25 cellular contexts compared by ENCODE assay signal in genomic region chr2:27972311-27972710, GRCh38.
DNase-seq lines count a peak whose midpoint lies in the region; ATAC-seq, FAIRE-seq and TF ChIP-seq lines count a peak whose summit lies in the region.
"Had no signal": no experiment of that assay in that cellular context is flagged by ENCODE, and none has a peak within 500 bp of the region (broad histone marks: within the 10 kb centered on the region; RNA-seq: fewer than 3 reads in every experiment).

No MANE protein-coding gene starts in this region.

- no peaks in the 10 kb centered on the region for H3K27me3 Mint-ChIP-seq in activated T-cell treated with anti-CD3 and anti-CD28 coated beads, Interleukin-2, amount 50 U/mL, for 24 hours
- H3K27me3 Mint-ChIP-seq in activated T-cell treated with anti-CD3 and anti-CD28 coated beads, Interleukin-2, amount 50 U/mL, for 72 hours (ENCODE audit: low read depth) = no peaks in the 10 kb centered on the region
- no peaks in the 10 kb centered on the region for H3K27me3 Mint-ChIP-seq in astrocyte (ENCODE audit: low read depth, unreplicated experiment)
- H3K27me3 Mint-ChIP-seq in immature natural killer cell (ENCODE audit: low read depth in 3 of 3) = no peaks in the 10 kb centered on the region
- H3K27me3 Mint-ChIP-seq: B cell; CD4-positive, CD25-positive, alpha-beta regulatory T cell; CD8-positive, alpha-beta memory T cell had no signal

- no TSS peak for BruUV-seq in endothelial cell of umbilical vein (replicated peaks; lab: Mats Ljungman, UMichigan)

- no peaks in the 10 kb centered on the region for H3K27me3 ChIP-seq in astrocyte (ENCODE audit: insufficient read depth, low read length)
- H3K27me3 ChIP-seq in endothelial cell of umbilical vein (ENCODE audit: control insufficient read depth in 2 of 2, insufficient read depth in 2 of 2, low read length in 2 of 2) = no peaks in the 10 kb centered on the region
- H3K27me3 ChIP-seq in uterus = no peaks in the 10 kb centered on the region
- H3K27me3 ChIP-seq: BLaER1 had no signal

- no peak overlapping the region for H3K4me3 Mint-ChIP-seq in activated T-cell treated with anti-CD3 and anti-CD28 coated beads, Interleukin-2, amount 50 U/mL, for 24 hours
- H3K4me3 Mint-ChIP-seq in activated T-cell treated with anti-CD3 and anti-CD28 coated beads, Interleukin-2, amount 50 U/mL, for 72 hours = no peak overlapping the region
- no peak overlapping the region for H3K4me3 Mint-ChIP-seq in astrocyte (ENCODE audit: unreplicated experiment)
- no peak overlapping the region for H3K4me3 Mint-ChIP-seq in immature natural killer cell
- H3K4me3 Mint-ChIP-seq: B cell; CD4-positive, CD25-positive, alpha-beta regulatory T cell; CD8-positive, alpha-beta memory T cell had no signal

- H3K9me3 Mint-ChIP-seq in activated T-cell treated with anti-CD3 and anti-CD28 coated beads, Interleukin-2, amount 50 U/mL, for 24 hours = peaks cover 21% of the 10 kb centered on the region
- peaks cover 7 to 10% of the 10 kb centered on the region in 2 donors for H3K9me3 Mint-ChIP-seq in activated T-cell treated with anti-CD3 and anti-CD28 coated beads, Interleukin-2, amount 50 U/mL, for 72 hours
- H3K9me3 Mint-ChIP-seq in astrocyte (ENCODE audit: unreplicated experiment) (peaks cover 16% of the 10 kb centered on the region), immature natural killer cell (peaks cover 0 to 17% (median 5%) of the 10 kb centered on the region in 6 donors)

- intact Hi-C loops in endothelial cell of umbilical vein (cut with micrococcal nuclease) = no loop called here
- intact Hi-C loops in uterus (cut with DNase I; ENCODE audit: low total_unique reads) = no loop called here
- intact Hi-C loops in Right ventricle myocardium inferior (cut with DNase I) = no loop called here

- peak; percentile 13 for FAIRE-seq in astrocyte (lab: Jason Lieb, UNC)
- FAIRE-seq in endothelial cell of umbilical vein (lab: Jason Lieb, UNC) = peak; percentile 31
- FAIRE-seq: D721Med, GM12878, GM19239, H1 had no signal

- peaks cover 32% of the 10 kb centered on the region for H3K36me3 Mint-ChIP-seq in activated T-cell treated with anti-CD3 and anti-CD28 coated beads, Interleukin-2, amount 50 U/mL, for 24 hours (ENCODE audit: low read depth)
- peaks cover 14 to 18% of the 10 kb centered on the region in 2 donors for H3K36me3 Mint-ChIP-seq in activated T-cell treated with anti-CD3 and anti-CD28 coated beads, Interleukin-2, amount 50 U/mL, for 72 hours (ENCODE audit: insufficient read depth in 2 of 2)
- H3K36me3 Mint-ChIP-seq in astrocyte (ENCODE audit: low read depth, unreplicated experiment) = peaks cover 16% of the 10 kb centered on the region
- peaks cover 11 to 16% (median 13%) of the 10 kb centered on the region in 3 donors for H3K36me3 Mint-ChIP-seq in immature natural killer cell

- H3K4me1 ChIP-seq in astrocyte (ENCODE audit: insufficient read depth, low read length) (peaks cover under 1% of the 10 kb centered on the region), endothelial cell of umbilical vein (ENCODE audit: control insufficient read depth, extremely low read depth, insufficient read depth, low read length) (peaks cover 16% of the 10 kb centered on the region), uterus (peaks cover 0 to 19% of the 10 kb centered on the region in 2 donors)
- H3K4me1 ChIP-seq: BLaER1 had no signal

- CTCF ChIA-PET in endothelial cell of umbilical vein (lab: Charles Lee) = interaction anchor here (0.7 to 1.9 kb wide), 6 partner anchors 9 to 268 kb away, joined by 3 to 9 read pairs (median 3); no protein-coding TSS in a partner anchor

- no peak for TF ChIP-seq POLR2A in endothelial cell of umbilical vein (IDR thresholded peaks at IDR 0.05; ENCODE audit: low read depth, low read length)
- TF ChIP-seq POLR2A in uterus (IDR thresholded peaks at IDR 0.05) = no peak

- POLR2A ChIA-PET in endothelial cell of umbilical vein (lab: Charles Lee) = no interaction called here

- TF ChIP-seq CTCF in astrocyte (IDR thresholded peaks at IDR 0.05; ENCODE audit: insufficient read depth, low read depth, low read length) (no peak), endothelial cell of umbilical vein (IDR thresholded peaks at IDR 0.05; ENCODE audit: extremely low read depth in 1 of 2, insufficient read depth in 1 of 2, low read depth in 1 of 2, low read length in 2 of 2) (no peak), uterus (IDR thresholded peaks at IDR 0.05) (no peak)

- H3K27ac ChIP-seq in astrocyte (ENCODE audit: low read depth, low read length) (no peak overlapping the region), endothelial cell of umbilical vein (ENCODE audit: insufficient read depth, low read depth, low read length) (no peak overlapping the region), uterus (peak overlapping the region; percentile 23 to 55)
- H3K27ac ChIP-seq: BLaER1, C4-2B, GM23248 had no signal

- H3K79me2 ChIP-seq in astrocyte (ENCODE audit: insufficient read depth, low read length) (no peaks in the 10 kb centered on the region), endothelial cell of umbilical vein (ENCODE audit: control insufficient read depth, insufficient read depth, low read length) (no peaks in the 10 kb centered on the region)

- ATAC-seq in activated T-cell treated with anti-CD3 and anti-CD28 coated beads, Interleukin-2, amount 50 U/mL, for 72 hours (replicated peaks in 1 of 2) = no peak
- no peak for ATAC-seq in Right ventricle myocardium inferior
- ATAC-seq: GM12878 had no signal

- no peaks in the 10 kb centered on the region for H4K20me1 ChIP-seq in astrocyte (ENCODE audit: insufficient read depth, low read length)
- H4K20me1 ChIP-seq in endothelial cell of umbilical vein (replicated peaks; ENCODE audit: control insufficient read depth, extremely low read depth, insufficient read depth, low read length) = no peaks in the 10 kb centered on the region
- H4K20me1 ChIP-seq: BLaER1 had no signal

- H2AFZ ChIP-seq in astrocyte (ENCODE audit: low read depth, low read length) (no peak overlapping the region), endothelial cell of umbilical vein (ENCODE audit: low read depth, low read length) (peak overlapping the region; percentile 67)
- H2AFZ ChIP-seq: GM23248 had no signal

- no peak for DNase-seq in activated T-cell treated with anti-CD3 and anti-CD28 coated beads, Interleukin-2, amount 50 U/mL, for 24 hours
- no peak for DNase-seq in activated T-cell treated with anti-CD3 and anti-CD28 coated beads, Interleukin-2, amount 50 U/mL, for 72 hours
- DNase-seq in astrocyte (ENCODE audit: low read depth) (no peak), endothelial cell of umbilical vein (ENCODE audit: low read depth, low spot score) (peak; percentile 63), uterus (no peak), immature natural killer cell (no peak), NK-92 (lab: John Stamatoyannopoulos, UW; ENCODE audit: unreplicated experiment) (no peak), Right ventricle myocardium inferior (ENCODE audit: missing footprints) (no peak)
- DNase-seq: 8988T; CD4-positive, CD25-positive, alpha-beta regulatory T cell; CD8-positive, alpha-beta memory T cell; DMS 273 treated with DMSO at 0.1 percent for 48 hours; DMS79; EL; GDM1; GM23248; H7; HCEC 1CT had no signal

- peaks cover 62% of the 10 kb centered on the region for H3K4me1 Mint-ChIP-seq in activated T-cell treated with anti-CD3 and anti-CD28 coated beads, Interleukin-2, amount 50 U/mL, for 24 hours (ENCODE audit: low read depth)
- H3K4me1 Mint-ChIP-seq in activated T-cell treated with anti-CD3 and anti-CD28 coated beads, Interleukin-2, amount 50 U/mL, for 72 hours (ENCODE audit: low read depth) = peaks cover 51% of the 10 kb centered on the region
- H3K4me1 Mint-ChIP-seq in astrocyte (ENCODE audit: low read depth, unreplicated experiment) = peaks cover 12% of the 10 kb centered on the region
- peaks cover 1 to 12% of the 10 kb centered on the region in 2 donors for H3K4me1 Mint-ChIP-seq in immature natural killer cell

- H3K9me3 ChIP-seq in astrocyte (ENCODE audit: insufficient read depth, low read depth, low read length) = no peaks in the 10 kb centered on the region
- H3K9me3 ChIP-seq in endothelial cell of umbilical vein (replicated peaks; ENCODE audit: control insufficient read depth, insufficient read depth, low read length) = no peaks in the 10 kb centered on the region
- H3K9me3 ChIP-seq in uterus = no peaks in the 10 kb centered on the region

- H3K4me3 ChIP-seq in astrocyte (ENCODE audit: insufficient read depth, low read depth, low read length) (no peak overlapping the region), endothelial cell of umbilical vein (replicated peaks in 1 of 3; ENCODE audit: insufficient read depth in 1 of 3, low read depth in 1 of 3, low read length in 3 of 3) (no peak overlapping the region), uterus (no peak overlapping the region)
- H3K4me3 ChIP-seq: BLaER1, GM12878, GM23248 had no signal

- H3K27ac Mint-ChIP-seq in activated T-cell treated with anti-CD3 and anti-CD28 coated beads, Interleukin-2, amount 50 U/mL, for 24 hours = peak overlapping the region; percentile 47
- no peak overlapping the region for H3K27ac Mint-ChIP-seq in activated T-cell treated with anti-CD3 and anti-CD28 coated beads, Interleukin-2, amount 50 U/mL, for 72 hours
- H3K27ac Mint-ChIP-seq in astrocyte (ENCODE audit: unreplicated experiment) (no peak overlapping the region), immature natural killer cell (no peak overlapping the region)
- H3K27ac Mint-ChIP-seq: B cell; CD4-positive, CD25-positive, alpha-beta regulatory T cell had no signal

- H3K4me2 ChIP-seq in astrocyte (ENCODE audit: low read length) (no peak overlapping the region), endothelial cell of umbilical vein (ENCODE audit: insufficient read depth, low read length) (peak overlapping the region; percentile 73)
- H3K4me2 ChIP-seq: BLaER1 had no signal

- no peaks in the 10 kb centered on the region for H3K9me1 ChIP-seq in endothelial cell of umbilical vein (replicated peaks; ENCODE audit: control insufficient read depth, extremely low read depth, insufficient read depth, low read length)

- H3K9ac ChIP-seq in astrocyte (ENCODE audit: low read length) (no peak overlapping the region), endothelial cell of umbilical vein (replicated peaks; ENCODE audit: extremely low read depth, insufficient read depth, low read length) (no peak overlapping the region)
- H3K9ac ChIP-seq: BLaER1, GM23248 had no signal

- dilution Hi-C loops in endothelial cell of umbilical vein (cut with MboI; ENCODE audit: extremely low pct_ligation_motif_present, low sequenced_read_pairs) = no loop called here

- H3K36me3 ChIP-seq in astrocyte (ENCODE audit: insufficient read depth, low read length) (no peaks in the 10 kb centered on the region), endothelial cell of umbilical vein (ENCODE audit: control insufficient read depth in 2 of 2, extremely low read depth in 1 of 2, insufficient read depth in 2 of 2, low read length in 2 of 2) (no peaks in the 10 kb centered on the region), uterus (no peaks in the 10 kb centered on the region)

TF ChIP-seq in endothelial cell of umbilical vein, 7 proteins besides CTCF, POLR2A, EP300 and RAD21 (continues in another document):
- TF ChIP-seq EZH2 (IDR thresholded peaks at IDR 0.05; ENCODE audit: borderline replicate concordance, low read depth, low read length, severe bottlenecking) (no peak), POLR2AphosphoS5 (IDR thresholded peaks at IDR 0.05; ENCODE audit: insufficient read depth, low read depth, low read length) (no peak), JUN (IDR thresholded peaks at IDR 0.05; ENCODE audit: borderline replicate concordance, insufficient read depth, insufficient read length, low read depth) (no peak)

Comparison
In these comparisons a context has a peak if more than half of its experiments do, and no peak if none do; other contexts are left out.
1. H3K27ac ChIP-seq: peak in uterus (2 of 2); none in astrocyte (single experiment) and endothelial cell of umbilical vein (single experiment).